Comparison of ENCODE assay signal across 8 cellular contexts in genomic region chr12:113965951-113966797, GRCh38. TPM values are rescaled to one million over a fixed set of nuclear protein-coding genes. Genes with fewer than 3 reads are reported as not detected.
DNase-seq lines count a peak whose midpoint lies in the region; ATAC-seq and TF ChIP-seq lines count a peak whose summit lies in the region.

A gene with protein sequence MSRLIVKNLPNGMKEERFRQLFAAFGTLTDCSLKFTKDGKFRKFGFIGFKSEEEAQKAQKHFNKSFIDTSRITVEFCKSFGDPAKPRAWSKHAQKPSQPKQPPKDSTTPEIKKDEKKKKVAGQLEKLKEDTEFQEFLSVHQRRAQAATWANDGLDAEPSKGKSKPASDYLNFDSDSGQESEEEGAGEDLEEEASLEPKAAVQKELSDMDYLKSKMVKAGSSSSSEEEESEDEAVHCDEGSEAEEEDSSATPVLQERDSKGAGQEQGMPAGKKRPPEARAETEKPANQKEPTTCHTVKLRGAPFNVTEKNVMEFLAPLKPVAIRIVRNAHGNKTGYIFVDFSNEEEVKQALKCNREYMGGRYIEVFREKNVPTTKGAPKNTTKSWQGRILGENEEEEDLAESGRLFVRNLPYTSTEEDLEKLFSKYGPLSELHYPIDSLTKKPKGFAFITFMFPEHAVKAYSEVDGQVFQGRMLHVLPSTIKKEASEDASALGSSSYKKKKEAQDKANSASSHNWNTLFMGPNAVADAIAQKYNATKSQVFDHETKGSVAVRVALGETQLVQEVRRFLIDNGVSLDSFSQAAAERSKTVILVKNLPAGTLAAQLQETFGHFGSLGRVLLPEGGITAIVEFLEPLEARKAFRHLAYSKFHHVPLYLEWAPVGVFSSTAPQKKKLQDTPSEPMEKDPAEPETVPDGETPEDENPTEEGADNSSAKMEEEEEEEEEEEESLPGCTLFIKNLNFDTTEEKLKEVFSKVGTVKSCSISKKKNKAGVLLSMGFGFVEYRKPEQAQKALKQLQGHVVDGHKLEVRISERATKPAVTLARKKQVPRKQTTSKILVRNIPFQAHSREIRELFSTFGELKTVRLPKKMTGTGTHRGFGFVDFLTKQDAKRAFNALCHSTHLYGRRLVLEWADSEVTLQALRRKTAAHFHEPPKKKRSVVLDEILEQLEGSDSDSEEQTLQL (minus strand): TSS chr12:113966325. CDS start chr12:113966227, 98 bp downstream.

- ATAC-seq in GM19324 (IDR thresholded peaks at IDR 0.05; ENCODE audit: low FRiP score, unreplicated experiment) (peak; percentile 99), HG03469 (IDR thresholded peaks at IDR 0.05; ENCODE audit: unreplicated experiment) (peak; percentile 97)

- no peaks in the 10 kb centered on the region for H3K27me3 ChIP-seq in colonic mucosa

- peak within 1 kb of the TSS; percentile 68 to 77 for H3K9ac ChIP-seq in colonic mucosa (ENCODE audit: low read depth in 2 of 2, low read length in 2 of 2)

- no peaks in the 10 kb centered on the region for H3K4me1 ChIP-seq in colonic mucosa

- peaks cover 11% of the 10 kb centered on the region for H3K36me3 ChIP-seq in colonic mucosa

- peak; percentile 93 for TF ChIP-seq CTCF in colonic mucosa (IDR thresholded peaks at IDR 0.05)

- H3K27ac ChIP-seq in colonic mucosa, result no peak within 1 kb of the TSS

- H3K4me3 ChIP-seq in colonic mucosa, result peak within 1 kb of the TSS; percentile 68

- intact Hi-C loops in colonic mucosa (cut with DNase I), result no loop called here

- DNase-seq in C1 segment of cervical spinal cord (lab: John Stamatoyannopoulos, UW), result peak; percentile 79 to 99 (median 97)
- DNase-seq in NCI-H526 (lab: John Stamatoyannopoulos, UW), result peak; percentile 94 to 99
- DNase-seq in activated CD4-positive, alpha-beta T cell treated with anti-CD3 and anti-CD28 coated beads for 48 hours, result peak; percentile 98
- DNase-seq in colonic mucosa, result peak; percentile 99
- peak; percentile 98 for DNase-seq in kidney tubule cell (ENCODE audit: low spot score)
- DNase-seq in stimulated activated CD4-positive, alpha-beta T cell treated with anti-CD3 and anti-CD28 coated beads, Interleukin-1b, Interleukin-23, amount 100 ng/mL, for 24 hours (ENCODE audit: low read depth in 4 of 4, low spot score in 1 of 4), result peak; percentile 91 to 97 (median 95)

- H3K9me3 ChIP-seq in colonic mucosa, result no peaks in the 10 kb centered on the region

RNA-seq across cellular contexts. Expression of the gene that starts here (rescaled TPM):
- 10 to 100 TPM; 13.5 to 33.1 TPM for total RNA-seq in colonic mucosa
